In genomic region chr3:127824151-127824825, GRCh38 we compare ENCODE assay signal across 22 cellular contexts. TPM values are rescaled to one million over a fixed set of nuclear protein-coding genes. Genes with fewer than 3 reads are reported as not detected.
DNase-seq lines count a peak whose midpoint lies in the region; ATAC-seq, FAIRE-seq and TF ChIP-seq lines count a peak whose summit lies in the region.
"Had no signal": no experiment of that assay in that cellular context is flagged by ENCODE, and none has a peak within 500 bp of the region (broad histone marks: within the 10 kb centered on the region; RNA-seq: fewer than 3 reads in every experiment).

No MANE protein-coding gene starts in this region.

- H3K27ac Mint-ChIP-seq in activated naive CD8-positive, alpha-beta T cell = no peak overlapping the region
- H3K27ac Mint-ChIP-seq in activated naive CD8-positive, alpha-beta T cell treated with anti-CD3 and anti-CD28 coated beads for 36 hours = no peak overlapping the region
- H3K27ac Mint-ChIP-seq in activated T-helper 2 cell treated with anti-CD3 and anti-CD28 coated beads, Interferon-gamma antibody, Interleukin-2, Interleukin-4, amounts not matched to agents 10 μg/mL and 5 μg/mL and 100 μg/mL, durations not matched to agents 14 hours and 24 hours and 36 hours = no peak overlapping the region
- H3K27ac Mint-ChIP-seq in naive B cell (no peak overlapping the region), type B pancreatic cell (peak overlapping the region; percentile 67)

- DNase-seq in activated naive CD8-positive, alpha-beta T cell treated with anti-CD3 and anti-CD28 coated beads for 36 hours = no peak
- no peak for DNase-seq in activated T-helper 2 cell treated with anti-CD3 and anti-CD28 coated beads, Interferon-gamma antibody, Interleukin-2, Interleukin-4, amounts not matched to agents 10 μg/mL and 5 μg/mL and 100 μg/mL, durations not matched to agents 14 hours and 24 hours and 36 hours (ENCODE audit: low spot score)
- DNase-seq in naive B cell (no peak), type B pancreatic cell (ENCODE audit: extremely low spot score, unreplicated experiment) (no peak), RPMI8226 (no peak), GM12891 (ENCODE audit: insufficient read length, low spot score) (no peak)
- DNase-seq in activated T-cell treated with anti-CD3 and anti-CD28 coated beads, Interleukin-2, amount 50 U/mL, for 1 hour = no peak
- DNase-seq: activated gamma-delta T cell; DMS153; effector CD4-positive, alpha-beta T cell; esophagus squamous epithelium; left lung; NCI-H187; NCI-H226; PC-9; posterior cingulate gyrus; SJCRH30; stimulated activated CD4-positive, alpha-beta T cell treated with anti-CD3 and anti-CD28 coated beads, Interleukin-2, amount 100 ng/mL, for 48 hours had no signal

- H3K4me3 Mint-ChIP-seq in activated naive CD8-positive, alpha-beta T cell = peak overlapping the region; percentile 69
- H3K4me3 Mint-ChIP-seq in activated naive CD8-positive, alpha-beta T cell treated with anti-CD3 and anti-CD28 coated beads for 36 hours = no peak overlapping the region
- H3K4me3 Mint-ChIP-seq in activated T-helper 2 cell treated with anti-CD3 and anti-CD28 coated beads, Interferon-gamma antibody, Interleukin-2, Interleukin-4, amounts not matched to agents 10 μg/mL and 5 μg/mL and 100 μg/mL, durations not matched to agents 14 hours and 24 hours and 36 hours (ENCODE audit: low read depth) = peak overlapping the region; percentile 40
- peak overlapping the region; percentile 52 to 79 (median 62) for H3K4me3 Mint-ChIP-seq in naive B cell
- peak overlapping the region; percentile 85 for H3K4me3 Mint-ChIP-seq in type B pancreatic cell

- no peak for ATAC-seq in naive B cell (ENCODE audit: low read depth in 2 of 2)

- peaks cover 9% of the 10 kb centered on the region for H3K4me1 Mint-ChIP-seq in activated naive CD8-positive, alpha-beta T cell (ENCODE audit: low read depth)
- peaks cover 5% of the 10 kb centered on the region for H3K4me1 Mint-ChIP-seq in activated naive CD8-positive, alpha-beta T cell treated with anti-CD3 and anti-CD28 coated beads for 36 hours
- H3K4me1 Mint-ChIP-seq in activated T-helper 2 cell treated with anti-CD3 and anti-CD28 coated beads, Interferon-gamma antibody, Interleukin-2, Interleukin-4, amounts not matched to agents 10 μg/mL and 5 μg/mL and 100 μg/mL, durations not matched to agents 14 hours and 24 hours and 36 hours (ENCODE audit: low read depth) = peaks cover 31% of the 10 kb centered on the region
- H3K4me1 Mint-ChIP-seq in naive B cell (peaks cover 8 to 15% (median 14%) of the 10 kb centered on the region in 3 donors), type B pancreatic cell (ENCODE audit: unreplicated experiment) (peaks cover 30% of the 10 kb centered on the region)
- H3K4me1 Mint-ChIP-seq: central memory CD8-positive, alpha-beta T cell had no signal

- FAIRE-seq in GM12891 (lab: Jason Lieb, UNC) = no peak
- FAIRE-seq: A204.1, GM12878 had no signal

- peaks cover 2% of the 10 kb centered on the region for H3K36me3 Mint-ChIP-seq in activated naive CD8-positive, alpha-beta T cell
- H3K36me3 Mint-ChIP-seq in activated naive CD8-positive, alpha-beta T cell treated with anti-CD3 and anti-CD28 coated beads for 36 hours = no peaks in the 10 kb centered on the region
- peaks cover 7% of the 10 kb centered on the region for H3K36me3 Mint-ChIP-seq in activated T-helper 2 cell treated with anti-CD3 and anti-CD28 coated beads, Interferon-gamma antibody, Interleukin-2, Interleukin-4, amounts not matched to agents 10 μg/mL and 5 μg/mL and 100 μg/mL, durations not matched to agents 14 hours and 24 hours and 36 hours (ENCODE audit: low read depth)
- H3K36me3 Mint-ChIP-seq in naive B cell = peaks cover 7 to 17% of the 10 kb centered on the region in 2 donors
- H3K36me3 Mint-ChIP-seq in type B pancreatic cell = no peaks in the 10 kb centered on the region

- peaks cover 35% of the 10 kb centered on the region for H3K27me3 Mint-ChIP-seq in activated naive CD8-positive, alpha-beta T cell
- peaks cover 67% of the 10 kb centered on the region for H3K27me3 Mint-ChIP-seq in activated naive CD8-positive, alpha-beta T cell treated with anti-CD3 and anti-CD28 coated beads for 36 hours
- peaks cover 47% of the 10 kb centered on the region for H3K27me3 Mint-ChIP-seq in activated T-helper 2 cell treated with anti-CD3 and anti-CD28 coated beads, Interferon-gamma antibody, Interleukin-2, Interleukin-4, amounts not matched to agents 10 μg/mL and 5 μg/mL and 100 μg/mL, durations not matched to agents 14 hours and 24 hours and 36 hours (ENCODE audit: low read depth)
- H3K27me3 Mint-ChIP-seq in naive B cell = peaks cover 34 to 66% (median 60%) of the 10 kb centered on the region in 3 donors
- H3K27me3 Mint-ChIP-seq in type B pancreatic cell = peaks cover 46% of the 10 kb centered on the region

- peaks cover 4% of the 10 kb centered on the region for H3K9me3 Mint-ChIP-seq in activated naive CD8-positive, alpha-beta T cell (ENCODE audit: low read depth)
- H3K9me3 Mint-ChIP-seq in activated naive CD8-positive, alpha-beta T cell treated with anti-CD3 and anti-CD28 coated beads for 36 hours = peaks cover 16% of the 10 kb centered on the region
- H3K9me3 Mint-ChIP-seq in activated T-helper 2 cell treated with anti-CD3 and anti-CD28 coated beads, Interferon-gamma antibody, Interleukin-2, Interleukin-4, amounts not matched to agents 10 μg/mL and 5 μg/mL and 100 μg/mL, durations not matched to agents 14 hours and 24 hours and 36 hours = peaks cover 24% of the 10 kb centered on the region
- peaks cover 0 to 31% (median 19%) of the 10 kb centered on the region in 7 donors for H3K9me3 Mint-ChIP-seq in naive B cell
- H3K9me3 Mint-ChIP-seq in type B pancreatic cell = no peaks in the 10 kb centered on the region

- TF ChIP-seq POLR2A in GM12891 (IDR thresholded peaks at IDR 0.05; ENCODE audit: low read depth, low read length) = no peak

- TF ChIP-seq CTCF in type B pancreatic cell (conservative IDR thresholded peaks at IDR 0.05) = no peak

- intact Hi-C loops in activated T-helper 2 cell treated with anti-CD3 and anti-CD28 coated beads, Interferon-gamma antibody, Interleukin-2, Interleukin-4, amounts not matched to agents 10 μg/mL and 5 μg/mL and 100 μg/mL, durations not matched to agents 14 hours and 24 hours and 36 hours (cut with micrococcal nuclease) = loop anchor here (5.0 kb wide), 1 partner anchor 72 kb away; no protein-coding TSS in a partner anchor

TF ChIP-seq in GM12891, 5 proteins besides CTCF, POLR2A, EP300 and RAD21:
- no peak for TF ChIP-seq POU2F2 (IDR thresholded peaks at IDR 0.05; ENCODE audit: low read depth, low read length)
- no peak for TF ChIP-seq PAX5 (IDR thresholded peaks at IDR 0.05; ENCODE audit: insufficient read depth, low read length, severe bottlenecking)
- TF ChIP-seq POLR2AphosphoS5 (IDR thresholded peaks at IDR 0.05; ENCODE audit: low read depth, low read length) = no peak
- no peak for TF ChIP-seq TAF1 (IDR thresholded peaks at IDR 0.05; ENCODE audit: low read depth, low read length)
- no peak for TF ChIP-seq SPI1 (IDR thresholded peaks at IDR 0.05; ENCODE audit: low read depth, low read length)

RNA-seq across cellular contexts. Expression of gene MGLL, which starts 2.0 kb away (rescaled TPM):
- total RNA-seq in activated naive CD8-positive, alpha-beta T cell treated with anti-CD3 and anti-CD28 coated beads for 36 hours = under 1 TPM; 0.28 to 0.29 TPM
- 6.5 and 6.6 TPM in 2 replicates for total RNA-seq in activated T-helper 2 cell treated with anti-CD3 and anti-CD28 coated beads, Interferon-gamma antibody, Interleukin-2, Interleukin-4, amounts not matched to agents 10 μg/mL and 5 μg/mL and 100 μg/mL, durations not matched to agents 14 hours and 24 hours and 36 hours
- polyA plus RNA-seq in naive B cell (ENCODE audit: low read depth in 6 of 6) = 1 to 10 TPM in 3 of 6 donors, under 1 TPM in 2, not detected in 1; 0.40 to 3.6 (median 1.3) TPM
- total RNA-seq in type B pancreatic cell (ENCODE audit: low replicate concordance) = 9.4 and 28.8 TPM in 2 replicates
- polyA plus RNA-seq in GM12891 (2012; ENCODE audit: low read depth, missing spikeins) = 49.8 TPM
